ENCODE assay signal across 1 cellular context in genomic region chr2:128262315-128263253, GRCh38.
TF ChIP-seq lines count a peak whose summit lies in the region.

No MANE protein-coding gene starts in this region.

TF ChIP-seq in H1, 55 proteins besides CTCF, POLR2A, EP300 and RAD21:
- TF ChIP-seq MAFK (IDR thresholded peaks at IDR 0.05; ENCODE audit: low read depth, low read length) (no peak), RFX5 (IDR thresholded peaks at IDR 0.05; ENCODE audit: borderline replicate concordance, low read depth, low read length) (no peak), GTF2F1 (IDR thresholded peaks at IDR 0.05; ENCODE audit: borderline replicate concordance, low read depth, low read length) (no peak)
TF ChIP-seq in H1: peak in this region for 0.
